ENCODE assay signal across 18 cellular contexts in the genomic region with DNA sequence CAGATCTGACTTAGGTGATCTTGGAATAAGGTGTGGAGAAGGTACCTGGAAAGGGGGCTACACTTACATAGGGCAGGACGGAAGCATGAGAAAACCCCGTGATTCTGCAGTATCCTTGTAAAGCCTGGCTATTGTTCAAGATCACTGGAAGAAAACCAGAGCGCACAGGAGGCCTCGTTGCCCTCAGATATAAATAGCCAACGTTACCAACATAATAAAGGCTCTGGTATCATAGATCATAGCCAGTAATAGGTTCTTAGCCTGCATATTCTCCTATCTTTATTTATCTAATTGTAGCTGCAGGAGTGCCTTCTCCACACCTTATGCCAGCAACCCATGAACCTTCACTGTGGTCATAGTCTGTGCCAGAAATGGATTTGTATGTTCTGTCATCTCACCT. TPM values are rescaled to one million over a fixed set of nuclear protein-coding genes. Genes with fewer than 3 reads are reported as not detected.
DNase-seq lines count a peak whose midpoint lies in the region; ATAC-seq, FAIRE-seq and TF ChIP-seq lines count a peak whose summit lies in the region.
"Had no signal": no experiment of that assay in that cellular context is flagged by ENCODE, and none has a peak within 500 bp of the region (broad histone marks: within the 10 kb centered on the region; RNA-seq: fewer than 3 reads in every experiment).

No MANE protein-coding gene starts in this region.

- FAIRE-seq in HTR-8/SVneo (lab: Jason Lieb, UNC): no peak
- FAIRE-seq: GM18507, kidney had no signal

- H3K9ac ChIP-seq in rectal smooth muscle tissue (ENCODE audit: low read length): no peak overlapping the region

- H3K4me1 ChIP-seq in CD8-positive, alpha-beta T cell (ENCODE audit: insufficient read depth, low read length): peaks cover 11% of the 10 kb centered on the region
- H3K4me1 ChIP-seq in rectal smooth muscle tissue (ENCODE audit: control insufficient read depth, insufficient read depth, low read length) (peaks cover 33% of the 10 kb centered on the region), A673 (ENCODE audit: insufficient read depth, low read length, poor library complexity, severe bottlenecking) (no peaks in the 10 kb centered on the region)

- H3K27ac ChIP-seq in CD8-positive, alpha-beta T cell (ENCODE audit: low read depth, low read length): no peak overlapping the region
- H3K27ac ChIP-seq in rectal smooth muscle tissue (ENCODE audit: low read depth, low read length) (peak overlapping the region; percentile 41), A673 (ENCODE audit: low read depth, low read length, poor library complexity, severe bottlenecking) (no peak overlapping the region)
- H3K27ac ChIP-seq: hepatocyte, tibial nerve had no signal

- peaks cover 79% of the 10 kb centered on the region for H3K36me3 ChIP-seq in CD8-positive, alpha-beta T cell (ENCODE audit: insufficient read depth, low read length)
- H3K36me3 ChIP-seq in rectal smooth muscle tissue (ENCODE audit: control insufficient read depth, insufficient read depth, low read length): peaks cover 3% of the 10 kb centered on the region
- H3K36me3 ChIP-seq in A673 (ENCODE audit: insufficient read depth, low read length, poor library complexity, severe bottlenecking): no peaks in the 10 kb centered on the region
- H3K36me3 ChIP-seq: tibial nerve had no signal

- no peaks in the 10 kb centered on the region for H3K27me3 ChIP-seq in CD8-positive, alpha-beta T cell (ENCODE audit: insufficient read depth, low read length)
- H3K27me3 ChIP-seq in rectal smooth muscle tissue (ENCODE audit: control insufficient read depth, insufficient read depth, low read length) (no peaks in the 10 kb centered on the region), A673 (replicated peaks; ENCODE audit: insufficient read depth, low read depth, low read length, poor library complexity) (no peaks in the 10 kb centered on the region)
- H3K27me3 ChIP-seq: hepatocyte, tibial nerve had no signal

- H3K4me3 Mint-ChIP-seq in CD8-positive, alpha-beta T cell: no peak overlapping the region
- no peak overlapping the region for H3K4me3 Mint-ChIP-seq in activated B cell treated with CpG ODN at 0.5 μM for 24 hours
- H3K4me3 Mint-ChIP-seq: activated T-helper 1 cell treated with anti-CD3 and anti-CD28 coated beads, Interleukin-12 subunit alpha, Interleukin-12 subunit beta, Interleukin-2, Interleukin-4 antibody, amounts not matched to agents 30 ng/mL and 10 ng/mL and 1 ng/mL, durations not matched to agents 14 hours and 24 hours and 36 hours; mesothelial cell of epicardium had no signal

- intact Hi-C loops in CD8-positive, alpha-beta T cell (cut with DNase I, micrococcal nuclease): loop anchor here (1.0 to 10.0 kb wide), 4 partner anchors 10 to 421 kb away; no protein-coding TSS in a partner anchor
- intact Hi-C loops in activated B cell treated with CpG ODN at 0.5 μM for 24 hours (cut with micrococcal nuclease) (loop anchor here (2.0 kb wide), 1 partner anchor 17 kb away; no protein-coding TSS in a partner anchor), Right ventricle myocardium superior (cut with DNase I) (loop anchor here (2.0 kb wide), 1 partner anchor 55 kb away; a partner anchor contains a TSS), A673 (cut with micrococcal nuclease; ENCODE audit: unreplicated experiment) (loop anchor here (10.0 kb wide), 1 partner anchor 621 kb away; no protein-coding TSS in a partner anchor)

- POLR2A ChIA-PET in CD8-positive, alpha-beta T cell (lab: Charles Lee): interaction anchor here (3.1 kb wide), 1 partner anchor 85 kb away, joined by 22 read pairs; no protein-coding TSS in a partner anchor
- POLR2A ChIA-PET in activated B cell treated with CpG ODN at 0.5 μM for 24 hours (lab: Charles Lee) (interaction anchor here (2.8 kb wide), 1 partner anchor 85 kb away, joined by 44 read pairs; no protein-coding TSS in a partner anchor), GM10248 (lab: Yijun Ruan, JAX) (no interaction called here), A673 (lab: Charles Lee; ENCODE audit: low non-redundant PET) (no interaction called here)

- no peaks in the 10 kb centered on the region for H3K9me3 ChIP-seq in CD8-positive, alpha-beta T cell (ENCODE audit: low read length)
- no peaks in the 10 kb centered on the region for H3K9me3 ChIP-seq in A673 (ENCODE audit: low read depth, low read length, poor library complexity, severe bottlenecking)
- H3K9me3 ChIP-seq: tibial nerve had no signal

- peaks cover 79% of the 10 kb centered on the region for H3K36me3 Mint-ChIP-seq in CD8-positive, alpha-beta T cell
- peaks cover 84% of the 10 kb centered on the region for H3K36me3 Mint-ChIP-seq in activated B cell treated with CpG ODN at 0.5 μM for 24 hours (ENCODE audit: low read depth)
- H3K36me3 Mint-ChIP-seq: mesothelial cell of epicardium had no signal

- H3K27me3 Mint-ChIP-seq in CD8-positive, alpha-beta T cell (ENCODE audit: low read depth): no peaks in the 10 kb centered on the region
- H3K27me3 Mint-ChIP-seq in activated B cell treated with CpG ODN at 0.5 μM for 24 hours: no peaks in the 10 kb centered on the region

- ATAC-seq in CD8-positive, alpha-beta T cell: no peak
- no peak for ATAC-seq in activated B cell treated with CpG ODN at 0.5 μM for 24 hours (ENCODE audit: low read depth)
- ATAC-seq in Right ventricle myocardium superior (ENCODE audit: poor library complexity): peak; percentile 37

- TF ChIP-seq CTCF in CD8-positive, alpha-beta T cell (IDR thresholded peaks at IDR 0.05): no peak
- no peak for TF ChIP-seq CTCF in activated B cell treated with CpG ODN at 0.5 μM for 24 hours (IDR thresholded peaks at IDR 0.05)
- no peak for TF ChIP-seq CTCF in GM10248 (IDR thresholded peaks at IDR 0.05; ENCODE audit: control extremely low read depth, extremely low read depth, low read depth, missing control alignments)
- no peak for TF ChIP-seq CTCF in A673 (conservative IDR thresholded peaks at IDR 0.05; ENCODE audit: low read depth, low read length)

- no peak overlapping the region for H3K4me3 ChIP-seq in CD8-positive, alpha-beta T cell (ENCODE audit: low read depth, low read length)
- H3K4me3 ChIP-seq in rectal smooth muscle tissue (ENCODE audit: low read length): no peak overlapping the region
- H3K4me3 ChIP-seq in A673 (ENCODE audit: low read depth, low read length, poor library complexity, severe bottlenecking): no peak overlapping the region
- H3K4me3 ChIP-seq: hepatocyte, tibial nerve had no signal

- H3K9me3 Mint-ChIP-seq in CD8-positive, alpha-beta T cell: no peaks in the 10 kb centered on the region
- no peaks in the 10 kb centered on the region for H3K9me3 Mint-ChIP-seq in activated B cell treated with CpG ODN at 0.5 μM for 24 hours
- H3K9me3 Mint-ChIP-seq: activated T-helper 1 cell treated with anti-CD3 and anti-CD28 coated beads, Interleukin-12 subunit alpha, Interleukin-12 subunit beta, Interleukin-2, Interleukin-4 antibody, amounts not matched to agents 30 ng/mL and 10 ng/mL and 1 ng/mL, durations not matched to agents 14 hours and 24 hours and 36 hours; mesothelial cell of epicardium had no signal

- BruUV-seq in A673 (replicated peaks; lab: Mats Ljungman, UMichigan): no TSS peak

- CTCF ChIA-PET in CD8-positive, alpha-beta T cell (lab: Charles Lee): interaction anchor here (1.5 to 8.8 kb wide), 3 partner anchors 14 to 83 kb away, joined by 3 to 186 read pairs (median 5); no protein-coding TSS in a partner anchor
- CTCF ChIA-PET in activated B cell treated with CpG ODN at 0.5 μM for 24 hours (lab: Charles Lee) (interaction anchor here (3.9 kb wide), 1 partner anchor 84 kb away, joined by 197 read pairs; no protein-coding TSS in a partner anchor), GM10248 (lab: Yijun Ruan, JAX) (interaction anchor here (2.9 to 3.8 kb wide), 7 partner anchors 10 to 145 kb away, joined by 14 to 102 read pairs (median 27); no protein-coding TSS in a partner anchor), A673 (lab: Charles Lee) (interaction anchor here (2.4 kb wide), 1 partner anchor 85 kb away, joined by 14 read pairs; no protein-coding TSS in a partner anchor)

- H3K4me1 Mint-ChIP-seq in CD8-positive, alpha-beta T cell (ENCODE audit: low read depth): peaks cover 26% of the 10 kb centered on the region
- H3K4me1 Mint-ChIP-seq in activated B cell treated with CpG ODN at 0.5 μM for 24 hours: peaks cover 45% of the 10 kb centered on the region

- no peak for DNase-seq in CD8-positive, alpha-beta T cell
- DNase-seq in activated B cell treated with CpG ODN at 0.5 μM for 24 hours (no peak), Right ventricle myocardium superior (no peak), GM10248 (ENCODE audit: extremely low spot score) (no peak), NCI-H2227 treated with DMSO at 0.1 percent for 48 hours (lab: John Stamatoyannopoulos, UW) (no peak), HTR-8/SVneo (ENCODE audit: insufficient read length, low spot score) (no peak), A673 (ENCODE audit: low spot score) (no peak)
- DNase-seq: AML-193; kidney; NCI-H774; occipital lobe; stimulated activated CD4-positive, alpha-beta T cell treated with anti-CD3 and anti-CD28 coated beads, Interleukin-4, amount 100 ng/mL, for 1 hour had no signal

- H3K27ac Mint-ChIP-seq in CD8-positive, alpha-beta T cell: peak overlapping the region; percentile 74
- H3K27ac Mint-ChIP-seq in activated B cell treated with CpG ODN at 0.5 μM for 24 hours: peak overlapping the region; percentile 84
- H3K27ac Mint-ChIP-seq: activated T-helper 1 cell treated with anti-CD3 and anti-CD28 coated beads, Interleukin-12 subunit alpha, Interleukin-12 subunit beta, Interleukin-2, Interleukin-4 antibody, amounts not matched to agents 30 ng/mL and 10 ng/mL and 1 ng/mL, durations not matched to agents 14 hours and 24 hours and 36 hours; mesothelial cell of epicardium had no signal

RNA-seq across cellular contexts. Expression of a gene that starts 35.9 kb away (rescaled TPM):
- under 1 TPM; 0.67 to 0.81 TPM for total RNA-seq in CD8-positive, alpha-beta T cell
- total RNA-seq in activated B cell treated with CpG ODN at 0.5 μM for 24 hours (27.2 and 27.4 TPM in 2 replicates), Right ventricle myocardium superior (34.4 TPM), A673 (2021) (87.8 and 90.4 TPM in 2 replicates)

RNA-seq across cellular contexts. Expression of a gene that starts 55.8 kb away (rescaled TPM):
- total RNA-seq in CD8-positive, alpha-beta T cell: 10 to 100 TPM; 42.4 to 44.3 TPM
- total RNA-seq in activated B cell treated with CpG ODN at 0.5 μM for 24 hours: 184 and 185 TPM in 2 replicates
- 42.9 TPM for total RNA-seq in Right ventricle myocardium superior
- not detected in 2 replicates for total RNA-seq in A673 (2021)

Comparison
In these comparisons a context has a peak if more than half of its experiments do, and no peak if none do; other contexts are left out.
1. RNA of a gene that starts 35.9 kb away (total RNA-seq): 87.8 to 90.4 TPM in A673, 34.4 TPM in Right ventricle myocardium superior (single experiment) and 27.2 to 27.4 TPM in activated B cell treated with CpG ODN at 0.5 μM for 24 hours; 0.67 to 0.81 TPM in CD8-positive, alpha-beta T cell; every median in the first group is over 10 times any median in the second.
2. RNA of a gene that starts 55.8 kb away (total RNA-seq): 184 to 185 TPM in activated B cell treated with CpG ODN at 0.5 μM for 24 hours, 42.4 to 44.3 TPM in CD8-positive, alpha-beta T cell and 42.9 TPM in Right ventricle myocardium superior (single experiment); not detected in A673; every median in the first group is over 10 times any median in the second.
3. POLR2A ChIA-PET loops: an anchor here in CD8-positive, alpha-beta T cell (3.1 kb wide) and activated B cell treated with CpG ODN at 0.5 μM for 24 hours (2.8 kb wide); none called in GM10248 and A673.